ENCODE assay signal across 34 cellular contexts in the genomic region with DNA sequence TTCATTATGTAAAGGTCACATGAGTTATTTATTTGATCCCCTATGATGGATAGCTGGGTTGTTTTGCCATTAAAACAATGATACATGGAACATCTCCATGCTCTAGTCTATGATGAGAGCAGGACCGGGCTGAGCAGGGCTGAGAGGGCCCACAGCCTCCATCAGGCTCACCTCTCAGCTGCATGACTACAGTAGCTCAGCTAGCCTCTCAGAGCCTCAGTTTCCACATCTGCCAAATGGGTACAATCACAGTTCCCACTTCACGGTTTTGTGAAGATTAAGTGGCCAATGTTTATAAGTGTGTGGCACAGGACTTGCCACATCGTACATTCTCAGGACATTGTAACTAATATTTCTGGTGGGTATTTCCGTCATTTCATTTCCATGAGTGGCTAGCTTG. TPM values are rescaled to one million over a fixed set of nuclear protein-coding genes. Genes with fewer than 3 reads are reported as not detected.
"Had no signal": no experiment of that assay in that cellular context is flagged by ENCODE, and none has a peak within 500 bp of the region (broad histone marks: within the 10 kb centered on the region; RNA-seq: fewer than 3 reads in every experiment).

No MANE protein-coding gene starts in this region.

- H3K27ac Mint-ChIP-seq: activated CD4-positive, alpha-beta memory T cell treated with anti-CD3 and anti-CD28 coated beads for 36 hours; activated naive CD8-positive, alpha-beta T cell treated with anti-CD3 and anti-CD28 coated beads, Interleukin-2, amount 10 ng/mL, durations not matched to agents 7 days and 5 days; activated T-cell treated with anti-CD3 and anti-CD28 coated beads, Interleukin-2, amount 50 U/mL, for 72 hours; activated T-helper 17 cell treated with anti-CD3 and anti-CD28 coated beads, Interleukin-2, amount 50 U/mL, for 72 hours had no signal

- ATAC-seq: activated T-cell treated with anti-CD3 and anti-CD28 coated beads, Interleukin-2, amount 50 U/mL, for 72 hours; activated T-helper 17 cell treated with anti-CD3 and anti-CD28 coated beads, Interleukin-2, amount 50 U/mL, for 72 hours; body of pancreas; Panc1 had no signal

- H3K27me3 ChIP-seq: body of pancreas, SJCRH30 had no signal

- H3K4me1 ChIP-seq: adrenal gland, breast epithelium, SJCRH30 had no signal

- H3K4me3 Mint-ChIP-seq: activated CD4-positive, alpha-beta memory T cell treated with anti-CD3 and anti-CD28 coated beads for 36 hours; activated naive CD8-positive, alpha-beta T cell treated with anti-CD3 and anti-CD28 coated beads, Interleukin-2, amount 10 ng/mL, durations not matched to agents 7 days and 5 days; activated T-cell treated with anti-CD3 and anti-CD28 coated beads, Interleukin-2, amount 50 U/mL, for 72 hours; activated T-helper 17 cell treated with anti-CD3 and anti-CD28 coated beads, Interleukin-2, amount 50 U/mL, for 72 hours had no signal

- FAIRE-seq: astrocyte had no signal

- H3K27ac ChIP-seq: adrenal gland, body of pancreas, breast epithelium, KMS-11, SJCRH30, SK-N-MC had no signal

- H3K9ac ChIP-seq: KMS-11 had no signal

- H3K4me2 ChIP-seq: KMS-11 had no signal

- H3K9me3 ChIP-seq: adrenal gland, body of pancreas, SJCRH30 had no signal

- H3K36me3 Mint-ChIP-seq: activated CD4-positive, alpha-beta memory T cell treated with anti-CD3 and anti-CD28 coated beads for 36 hours; activated naive CD8-positive, alpha-beta T cell treated with anti-CD3 and anti-CD28 coated beads, Interleukin-2, amount 10 ng/mL, durations not matched to agents 7 days and 5 days had no signal

- H3K9me3 Mint-ChIP-seq: activated naive CD8-positive, alpha-beta T cell treated with anti-CD3 and anti-CD28 coated beads, Interleukin-2, amount 10 ng/mL, durations not matched to agents 7 days and 5 days; activated T-cell treated with anti-CD3 and anti-CD28 coated beads, Interleukin-2, amount 50 U/mL, for 72 hours had no signal

- H3K4me3 ChIP-seq: adrenal gland, body of pancreas, breast epithelium, SJCRH30, SK-N-MC had no signal

- H3K36me3 ChIP-seq: adrenal gland, breast epithelium, SJCRH30 had no signal

- DNase-seq: activated CD4-positive, alpha-beta memory T cell treated with anti-CD3 and anti-CD28 coated beads for 36 hours; activated CD4-positive, alpha-beta T cell treated with anti-CD3 and anti-CD28 coated beads for 4 hours; activated CD4-positive, alpha-beta T cell treated with anti-CD3 and anti-CD28 coated beads, Interleukin-2, amount 50 U/mL, for 1 hour; activated CD4-positive, CD25-positive, alpha-beta regulatory T cell treated with anti-CD3 and anti-CD28 coated beads, Interleukin-2, amount 50 U/mL, for 72 hours; activated effector memory CD4-positive, alpha-beta T cell treated with anti-CD3 and anti-CD28 coated beads, Interleukin-2, amount 50 U/mL, for 16 hours; activated naive CD4-positive, alpha-beta T cell; activated naive CD4-positive, alpha-beta T cell treated with anti-CD3 and anti-CD28 coated beads, Interleukin-2, amount 50 U/mL, for 16 hours; activated naive CD8-positive, alpha-beta T cell treated with anti-CD3 and anti-CD28 coated beads, Interleukin-2, amount 10 ng/mL, durations not matched to agents 7 days and 5 days; activated T-cell treated with anti-CD3 and anti-CD28 coated beads, Interleukin-2, amount 50 U/mL, for 1 hour; activated T-cell treated with anti-CD3 and anti-CD28 coated beads, Interleukin-2, amount 50 U/mL, for 72 hours; body of pancreas; cerebellar nuclear complex; MM.1S; MV-4-11; NCI-H1092; NCI-H1436 treated with DMSO at 0.1 percent for 48 hours; NCI-H1694 treated with DMSO at 0.1 percent for 48 hours; NCI-H2029; NCI-H345; SHP77; SJCRH30; T1000 had no signal

RNA-seq across cellular contexts. Expression of a gene that starts 19.9 kb away (rescaled TPM):
- total RNA-seq: activated CD4-positive, alpha-beta memory T cell treated with anti-CD3 and anti-CD28 coated beads for 36 hours; activated naive CD8-positive, alpha-beta T cell treated with anti-CD3 and anti-CD28 coated beads, Interleukin-2, amount 10 ng/mL, durations not matched to agents 7 days and 5 days; activated T-cell treated with anti-CD3 and anti-CD28 coated beads, Interleukin-2, amount 50 U/mL, for 72 hours; activated T-helper 17 cell treated with anti-CD3 and anti-CD28 coated beads, Interleukin-2, amount 50 U/mL, for 72 hours; astrocyte; body of pancreas; breast epithelium; LHCN-M2; NCI-H460; RPMI7951; T-helper 1 cell treated with Interleukin-12 subunit alpha and Interleukin-12 subunit beta and Interleukin-4 antibody, amounts not matched to agents 30 ng/mL and 1 ng/mL, for 36 hours; T-helper 2 cell treated with Interferon-gamma antibody and Interleukin-4, amounts not matched to agents 100 ng/mL and 5 ng/mL, for 36 hours had no signal
